8 cellular contexts compared by ENCODE assay signal in the genomic region with DNA sequence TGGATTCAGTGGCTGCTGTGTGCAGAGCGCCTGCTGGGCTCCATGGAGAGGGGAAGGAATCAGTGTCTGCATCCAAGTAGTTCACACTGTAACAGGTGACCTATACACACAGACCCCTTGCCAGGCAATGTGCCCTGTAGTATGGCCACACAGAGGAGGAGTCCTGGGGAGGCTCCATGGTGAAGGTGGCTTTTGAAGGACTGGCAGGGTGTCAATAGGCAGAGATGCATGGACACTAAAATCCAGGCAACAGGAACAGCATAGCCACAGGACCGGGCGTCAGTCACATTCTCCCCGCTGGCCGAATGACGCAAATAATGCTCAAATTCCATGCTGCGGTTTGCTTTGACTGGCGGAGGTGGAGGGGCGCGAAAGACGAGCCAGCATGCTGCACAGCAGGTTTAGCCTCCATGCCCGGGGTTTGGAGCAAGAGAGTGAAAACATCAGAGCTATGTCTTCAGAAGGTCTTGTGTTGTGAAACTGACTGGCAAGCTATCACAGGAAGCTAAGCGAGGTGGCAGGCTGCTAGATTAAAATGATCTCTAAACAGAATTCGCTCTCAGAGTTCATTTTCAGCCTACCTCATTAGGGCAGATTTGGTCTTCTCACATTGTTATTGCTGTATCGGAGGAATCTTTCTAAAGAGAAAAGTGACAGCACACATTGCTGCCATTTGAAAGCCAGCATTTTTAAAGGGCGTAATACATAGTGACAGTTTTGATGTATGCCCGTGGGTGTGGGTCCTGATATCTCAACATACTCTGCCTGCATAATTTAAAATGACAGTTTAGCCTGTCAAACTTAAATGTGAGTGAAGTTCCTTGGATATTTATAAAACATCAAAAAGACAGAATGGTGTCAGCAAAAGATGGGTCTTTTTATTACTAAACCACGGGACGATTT. TPM values are rescaled to one million over a fixed set of nuclear protein-coding genes. Genes with fewer than 3 reads are reported as not detected.
DNase-seq lines count a peak whose midpoint lies in the region; ATAC-seq and TF ChIP-seq lines count a peak whose summit lies in the region.

No MANE protein-coding gene starts in this region.

- no peak overlapping the region for H2BK120ac ChIP-seq in H9 (ENCODE audit: low read depth, low read length, poor library complexity, severe bottlenecking)

- H2AFZ ChIP-seq in H9 (ENCODE audit: low read length), result no peak overlapping the region

- peaks cover 10% of the 10 kb centered on the region for H3K23me2 ChIP-seq in H9 (ENCODE audit: insufficient read length, low read depth, low read length, poor library complexity, severe bottlenecking)

- no peaks in the 10 kb centered on the region; the same call in 1 of the 2 replicates for H3K4me1 ChIP-seq in H9 (ENCODE audit: insufficient read depth, low read length)
- H3K4me1 ChIP-seq in mononuclear cell (ENCODE audit: insufficient read depth, low read length), result peaks cover 25% of the 10 kb centered on the region

- H4K5ac ChIP-seq in H9 (ENCODE audit: insufficient read length, low read depth, low read length), result no peak overlapping the region

- WGBS in H9 (ENCODE audit: extremely low coverage, insufficient read length, low lambda C conversion rate), result no CpG with 5 or more reads among the region's 19 CpGs

- no peak overlapping the region for H3K27ac ChIP-seq in H9 (ENCODE audit: insufficient read length, low read depth, low read length)

- H4K20me1 ChIP-seq in H9 (ENCODE audit: control insufficient read depth, insufficient read depth, insufficient read length), result no peaks in the 10 kb centered on the region

- H2BK12ac ChIP-seq in H9 (ENCODE audit: insufficient read length, low read depth, low read length), result no peak overlapping the region

- H3K23ac ChIP-seq in H9 (ENCODE audit: insufficient read length, low read depth, low read length), result no peak overlapping the region

- H2AK5ac ChIP-seq in H9 (ENCODE audit: insufficient read length, low read length), result no peak overlapping the region

- H3K4me1 Mint-ChIP-seq in H9, result peaks cover 23 to 28% of the 10 kb centered on the region in 2 experiments
- H3K4me1 Mint-ChIP-seq in endothelial cell (ENCODE audit: unreplicated experiment), result peaks cover 26% of the 10 kb centered on the region

- no peaks in the 10 kb centered on the region for H3K9me3 ChIP-seq in H9 (ENCODE audit: control insufficient read depth, low read depth, low read length)
- no peaks in the 10 kb centered on the region for H3K9me3 ChIP-seq in mononuclear cell (ENCODE audit: low read depth, low read length)

- H3K18ac ChIP-seq in H9 (ENCODE audit: insufficient read length, low read depth, low read length), result no peak overlapping the region

- peak overlapping the region; percentile 85 for H3K4me3 ChIP-seq in mononuclear cell (ENCODE audit: low read length)

- H2BK15ac ChIP-seq in H9 (ENCODE audit: low read depth, low read length), result no peak overlapping the region

- peak overlapping the region; percentile 50 to 94 (median 93); a peak in 5 of 7 replicates for H3K27ac Mint-ChIP-seq in H9
- H3K27ac Mint-ChIP-seq in endothelial cell (ENCODE audit: unreplicated experiment), result peak overlapping the region; percentile 100

- no peak overlapping the region for H3T11ph ChIP-seq in H9 (ENCODE audit: low read length)

- H3K9ac ChIP-seq in H9 (ENCODE audit: extremely low read depth, insufficient read length, low read length), result no peak overlapping the region

- H3K4me2 ChIP-seq in H9 (ENCODE audit: insufficient read depth, insufficient read length, low read length), result no peak overlapping the region

- H3K27me3 Mint-ChIP-seq in H9 (ENCODE audit: low read depth), result peaks cover 2% of the 10 kb centered on the region; the same call in 1 of the 2 replicates
- peaks cover 5% of the 10 kb centered on the region for H3K27me3 Mint-ChIP-seq in endothelial cell (ENCODE audit: unreplicated experiment)

- no peak overlapping the region for H3K14ac ChIP-seq in H9 (ENCODE audit: insufficient read depth, low read length)

- no peak overlapping the region for H4K8ac ChIP-seq in H9 (replicated peaks; ENCODE audit: insufficient read length, low read depth, low read length)

- H3K36me3 Mint-ChIP-seq in H9 (ENCODE audit: insufficient read depth in 1 of 3, low read depth in 3 of 3) (peaks cover 2 to 4% (median 2%) of the 10 kb centered on the region in 3 experiments; a peak in 3 of 7 replicates), endothelial cell (ENCODE audit: low read depth, unreplicated experiment) (peaks cover 11% of the 10 kb centered on the region)

- no peak overlapping the region for H3K56ac ChIP-seq in H9 (ENCODE audit: insufficient read length, low read depth, low read length)

- peaks cover 18% of the 10 kb centered on the region; the same call in 1 of the 2 replicates for H3K79me2 ChIP-seq in H9 (ENCODE audit: insufficient read depth, low read length)

- H3K4ac ChIP-seq in H9 (ENCODE audit: low read depth, low read length), result no peak overlapping the region

- H3K4me3 Mint-ChIP-seq in H9, result peak overlapping the region; percentile 100
- peak overlapping the region; percentile 100 for H3K4me3 Mint-ChIP-seq in endothelial cell (ENCODE audit: unreplicated experiment)

- no peaks in the 10 kb centered on the region for H3K79me1 ChIP-seq in H9 (ENCODE audit: insufficient read depth, low read depth, low read length, poor library complexity, severe bottlenecking)

- TF ChIP-seq CTCF in H9 (conservative IDR thresholded peaks at IDR 0.05), result no peak
- no peak for TF ChIP-seq CTCF in endothelial cell (IDR thresholded peaks at IDR 0.05; ENCODE audit: unreplicated experiment)

- H3K9me3 Mint-ChIP-seq in H9 (no peaks in the 10 kb centered on the region; a peak in 1 of 5 replicates), endothelial cell (ENCODE audit: unreplicated experiment) (no peaks in the 10 kb centered on the region)

- H2BK5ac ChIP-seq in H9 (ENCODE audit: insufficient read length, low read length), result no peak overlapping the region

- no peaks in the 10 kb centered on the region for H3K27me3 ChIP-seq in H9 (ENCODE audit: insufficient read depth, low read length)
- H3K27me3 ChIP-seq in mononuclear cell (ENCODE audit: insufficient read depth, low read length), result no peaks in the 10 kb centered on the region

- DNase-seq in H9 (no peak), NCI-H82 (lab: John Stamatoyannopoulos, UW) (peak; percentile 80), endothelial cell (ENCODE audit: low spot score) (no peak)
- DNase-seq in activated CD8-positive, alpha-beta memory T cell treated with anti-CD3 and anti-CD28 coated beads, Interleukin-2, amount 50 U/mL, for 1 hour (ENCODE audit: extremely low read depth), result peak; percentile 76
- peak; percentile 12 for DNase-seq in stimulated activated CD8-positive, alpha-beta memory T cell treated with anti-CD3 and anti-CD28 coated beads, Interleukin-15, amount 100 ng/mL, for 24 hours (ENCODE audit: low read depth)

- H2BK20ac ChIP-seq in H9 (ENCODE audit: low read depth, low read length, poor library complexity, severe bottlenecking), result no peak overlapping the region

- ATAC-seq in GM21723 (IDR thresholded peaks at IDR 0.05; ENCODE audit: unreplicated experiment), result no peak
- no peak for ATAC-seq in GM18502 (IDR thresholded peaks at IDR 0.05; ENCODE audit: poor library complexity, unreplicated experiment)

- no peak overlapping the region for H4K91ac ChIP-seq in H9 (ENCODE audit: insufficient read length, low read depth, low read length)

RNA-seq across cellular contexts. Expression of a gene that starts 1.1 kb away (rescaled TPM):
- 38.7 and 39.2 TPM in 2 replicates for total RNA-seq in H9 (2021)
- total RNA-seq in endothelial cell (ENCODE audit: unreplicated experiment), result 38.5 TPM
- 211 TPM for total RNA-seq in mononuclear cell

RNA-seq across cellular contexts. Expression of a gene that starts 58.0 kb away (rescaled TPM):
- 12.7 and 13.2 TPM in 2 replicates for total RNA-seq in H9 (2021)
- 32.8 TPM for total RNA-seq in endothelial cell (ENCODE audit: unreplicated experiment)
- 30.7 TPM for total RNA-seq in mononuclear cell

Comparison
In these comparisons a context has a peak if more than half of its experiments do, and no peak if none do; other contexts are left out.
1. DNase-seq: peak in NCI-H82 (single experiment), activated CD8-positive, alpha-beta memory T cell treated with anti-CD3 and anti-CD28 coated beads, Interleukin-2, amount 50 U/mL, for 1 hour (single experiment) and stimulated activated CD8-positive, alpha-beta memory T cell treated with anti-CD3 and anti-CD28 coated beads, Interleukin-15, amount 100 ng/mL, for 24 hours (single experiment); none in H9 (single experiment) and endothelial cell (single experiment).